Comparison of ENCODE assay signal across 10 cellular contexts in genomic region chr19:49554701-49555181, GRCh38. TPM values are rescaled to one million over a fixed set of nuclear protein-coding genes. Genes with fewer than 3 reads are reported as not detected.
DNase-seq lines count a peak whose midpoint lies in the region; ATAC-seq, FAIRE-seq and TF ChIP-seq lines count a peak whose summit lies in the region.
"Had no signal": no experiment of that assay in that cellular context is flagged by ENCODE, and none has a peak within 500 bp of the region (broad histone marks: within the 10 kb centered on the region; RNA-seq: fewer than 3 reads in every experiment).

No MANE protein-coding gene starts in this region.

- H2AFZ ChIP-seq in endothelial cell of umbilical vein (ENCODE audit: low read depth, low read length): peak overlapping the region; percentile 46

- no peaks in the 10 kb centered on the region for H4K20me1 ChIP-seq in endothelial cell of umbilical vein (replicated peaks; ENCODE audit: control insufficient read depth, extremely low read depth, insufficient read depth, low read length)

- no peaks in the 10 kb centered on the region for H3K9me1 ChIP-seq in endothelial cell of umbilical vein (replicated peaks; ENCODE audit: control insufficient read depth, extremely low read depth, insufficient read depth, low read length)

- no TSS peak for BruUV-seq in endothelial cell of umbilical vein (replicated peaks; lab: Mats Ljungman, UMichigan)

- WGBS in pancreas, 2 donors: 48 to 50% methylated on average over 17 of the region's 17 CpGs

- FAIRE-seq in endothelial cell of umbilical vein (lab: Jason Lieb, UNC): peak; percentile 99
- FAIRE-seq in pancreas (lab: Jason Lieb, UNC): no peak
- no peak for FAIRE-seq in GM12891 (lab: Jason Lieb, UNC)

- no peaks in the 10 kb centered on the region for H3K27me3 Mint-ChIP-seq in CD4-positive, alpha-beta memory T cell

- peak overlapping the region; percentile 89 to 99 (median 97) for H3K27ac Mint-ChIP-seq in CD4-positive, alpha-beta memory T cell

- H3K36me3 Mint-ChIP-seq in CD4-positive, alpha-beta memory T cell: peaks cover 38 to 47% of the 10 kb centered on the region in 2 donors

- peaks cover 40% of the 10 kb centered on the region for H3K36me3 ChIP-seq in CD4-positive, alpha-beta memory T cell (ENCODE audit: insufficient read depth, low read length)
- H3K36me3 ChIP-seq in endothelial cell of umbilical vein (ENCODE audit: control insufficient read depth in 2 of 2, extremely low read depth in 1 of 2, insufficient read depth in 2 of 2, low read length in 2 of 2) (peaks cover 15 to 28% of the 10 kb centered on the region in 2 experiments), pancreas (peaks cover 0 to 4% (median 0%) of the 10 kb centered on the region in 3 donors), WERI-Rb-1 (peaks cover 56% of the 10 kb centered on the region)

- no peak overlapping the region for H3K4me3 ChIP-seq in CD4-positive, alpha-beta memory T cell (ENCODE audit: low read length in 2 of 2)
- no peak overlapping the region for H3K4me3 ChIP-seq in endothelial cell of umbilical vein (replicated peaks in 1 of 3; ENCODE audit: insufficient read depth in 1 of 3, low read depth in 1 of 3, low read length in 3 of 3)
- peak overlapping the region in 1 of 4 donors; percentile 28 for H3K4me3 ChIP-seq in pancreas
- no peak overlapping the region for H3K4me3 ChIP-seq in WERI-Rb-1 (ENCODE audit: low read depth, low read length)

- H3K9me3 ChIP-seq in CD4-positive, alpha-beta memory T cell (ENCODE audit: control insufficient read depth in 1 of 2, low read length in 2 of 2): no peaks in the 10 kb centered on the region
- H3K9me3 ChIP-seq in endothelial cell of umbilical vein (replicated peaks; ENCODE audit: control insufficient read depth, insufficient read depth, low read length) (no peaks in the 10 kb centered on the region), pancreas (no peaks in the 10 kb centered on the region), WERI-Rb-1 (ENCODE audit: severe bottlenecking) (no peaks in the 10 kb centered on the region)

- no peak overlapping the region for H3K4me2 ChIP-seq in endothelial cell of umbilical vein (ENCODE audit: insufficient read depth, low read length)

- dilution Hi-C loops in endothelial cell of umbilical vein (cut with MboI; ENCODE audit: extremely low pct_ligation_motif_present, low sequenced_read_pairs): no loop called here

- CTCF ChIA-PET in CD4-positive, alpha-beta memory T cell (lab: Charles Lee; ENCODE audit: partially characterized antibody): interaction anchor here (1.0 to 10.1 kb wide), 4 partner anchors 9 to 79 kb away, joined by 4 to 299 read pairs (median 23); no protein-coding TSS in a partner anchor
- CTCF ChIA-PET in endothelial cell of umbilical vein (lab: Charles Lee): interaction anchor here (0.8 to 4.6 kb wide), 8 partner anchors 8 to 163 kb away, joined by 3 to 50 read pairs (median 3); no protein-coding TSS in a partner anchor

- intact Hi-C loops in CD4-positive, alpha-beta memory T cell (cut with micrococcal nuclease): no loop called here
- intact Hi-C loops in endothelial cell of umbilical vein (cut with micrococcal nuclease) (loop anchor here (1.0 to 2.0 kb wide), 2 partner anchors 16 to 122 kb away; no protein-coding TSS in a partner anchor), pancreas (cut with DNase I) (no loop called here)

- peaks cover 97% of the 10 kb centered on the region for H3K4me1 ChIP-seq in CD4-positive, alpha-beta memory T cell (ENCODE audit: insufficient read depth, low read length)
- peaks cover 22% of the 10 kb centered on the region for H3K4me1 ChIP-seq in endothelial cell of umbilical vein (ENCODE audit: control insufficient read depth, extremely low read depth, insufficient read depth, low read length)
- peaks cover 0 to 20% (median 10%) of the 10 kb centered on the region in 3 donors for H3K4me1 ChIP-seq in pancreas

- H3K4me1 Mint-ChIP-seq in CD4-positive, alpha-beta memory T cell: peaks cover 39 to 85% (median 58%) of the 10 kb centered on the region in 4 donors

- H3K9ac ChIP-seq in endothelial cell of umbilical vein (replicated peaks; ENCODE audit: extremely low read depth, insufficient read depth, low read length): peak overlapping the region; percentile 43

- POLR2A ChIA-PET in CD4-positive, alpha-beta memory T cell (lab: Charles Lee; ENCODE audit: partially characterized antibody): interaction anchor here (0.8 to 16.4 kb wide), 11 partner anchors 8 to 110 kb away, joined by 3 to 629 read pairs (median 6); partner anchors contain the start of genes BCL2L12, IRF3, NOSIP and PRR12
- POLR2A ChIA-PET in endothelial cell of umbilical vein (lab: Charles Lee): interaction anchor here (0.6 to 1.0 kb wide), 6 partner anchors 23 to 122 kb away, joined by 3 to 6 read pairs (median 4); partner anchors contain the start of gene NOSIP

- H3K27me3 ChIP-seq in CD4-positive, alpha-beta memory T cell (ENCODE audit: insufficient read depth, low read length): no peaks in the 10 kb centered on the region
- no peaks in the 10 kb centered on the region for H3K27me3 ChIP-seq in endothelial cell of umbilical vein (ENCODE audit: control insufficient read depth in 2 of 2, insufficient read depth in 2 of 2, low read length in 2 of 2)
- H3K27me3 ChIP-seq in pancreas: no peaks in the 10 kb centered on the region
- H3K27me3 ChIP-seq in WERI-Rb-1 (ENCODE audit: insufficient read depth, low read depth, severe bottlenecking): no peaks in the 10 kb centered on the region

- H3K4me3 Mint-ChIP-seq in CD4-positive, alpha-beta memory T cell: peak overlapping the region; percentile 68 to 86 (median 78)

- DNase-seq in CD4-positive, alpha-beta memory T cell: peak; percentile 50 to 60 (median 57)
- peak; percentile 62 to 69 for DNase-seq in activated CD4-positive, alpha-beta T cell treated with anti-CD3 and anti-CD28 coated beads, Interleukin-2, amount 50 U/mL, for 48 hours
- DNase-seq in endothelial cell of umbilical vein (ENCODE audit: low read depth, low spot score) (peak; percentile 94), pancreas (peak in 3 of 6 donors; percentile 32 to 51 (median 41)), WERI-Rb-1 (no peak), HK-2 (ENCODE audit: unreplicated experiment) (no peak), GM12891 (ENCODE audit: insufficient read length, low spot score) (no peak), iPS-NIHi11 (ENCODE audit: low spot score) (no peak)
- DNase-seq: Calu3 had no signal

- TF ChIP-seq CTCF in endothelial cell of umbilical vein (IDR thresholded peaks at IDR 0.05; ENCODE audit: extremely low read depth in 1 of 2, insufficient read depth in 1 of 2, low read depth in 1 of 2, low read length in 2 of 2) (no peak), pancreas (IDR thresholded peaks at IDR 0.05) (no peak), WERI-Rb-1 (IDR thresholded peaks at IDR 0.05; ENCODE audit: low read depth, low read length) (no peak)

- no peak for ATAC-seq in pancreas

- TF ChIP-seq POLR2A in endothelial cell of umbilical vein (IDR thresholded peaks at IDR 0.05; ENCODE audit: low read depth, low read length) (no peak), GM12891 (IDR thresholded peaks at IDR 0.05; ENCODE audit: low read depth, low read length) (no peak)

- H3K79me2 ChIP-seq in endothelial cell of umbilical vein (ENCODE audit: control insufficient read depth, insufficient read depth, low read length): no peaks in the 10 kb centered on the region

- peak overlapping the region; percentile 55 for H3K27ac ChIP-seq in CD4-positive, alpha-beta memory T cell (ENCODE audit: low read depth, low read length)
- H3K27ac ChIP-seq in endothelial cell of umbilical vein (ENCODE audit: insufficient read depth, low read depth, low read length): peak overlapping the region; percentile 89
- H3K27ac ChIP-seq in pancreas: peak overlapping the region; percentile 13 to 88 (median 68)
- no peak overlapping the region for H3K27ac ChIP-seq in WERI-Rb-1

- H3K9me3 Mint-ChIP-seq in CD4-positive, alpha-beta memory T cell: peaks cover 0 to 3% (median 0%) of the 10 kb centered on the region in 8 donors

RNA-seq across cellular contexts. Expression of gene NOSIP, which starts 25.6 kb away (rescaled TPM):
- 100 to 1,000 TPM; 177 to 191 TPM for total RNA-seq in CD4-positive, alpha-beta memory T cell
- 100 to 1,000 TPM; 650 to 674 TPM for polyA plus RNA-seq in CD4-positive, alpha-beta memory T cell
- total RNA-seq in endothelial cell of umbilical vein (77.5 and 79.8 TPM in 2 replicates), pancreas (10 to 100 TPM; 40.5 to 76.3 (median 52.1) TPM)
- polyA plus RNA-seq in endothelial cell of umbilical vein (128 and 199 TPM in 2 replicates), pancreas (100 to 1,000 TPM; 120 to 148 TPM)
- 127 and 148 TPM in 2 replicates for polyA plus RNA-seq in endothelial cell of umbilical vein (2011; cell fraction: cytosol; rRNA removed)
- 96.2 and 134 TPM in 2 replicates for polyA plus RNA-seq in endothelial cell of umbilical vein (2011; cell fraction: nucleus; rRNA removed)
- 106 and 132 TPM in 2 replicates for polyA plus RNA-seq in endothelial cell of umbilical vein (2012)
- 81.8 and 82.4 TPM in 2 replicates for polyA minus RNA-seq in endothelial cell of umbilical vein
- 70.6 TPM for polyA minus RNA-seq in endothelial cell of umbilical vein (2011; cell fraction: cytosol; rRNA and poly(A)+ RNA removed)
- polyA minus RNA-seq in endothelial cell of umbilical vein (2011; cell fraction: nucleus; rRNA and poly(A)+ RNA removed): 19.5 and 30.8 TPM in 2 replicates
- 49.2 TPM for polyA plus RNA-seq in GM12891 (2012; ENCODE audit: low read depth, missing spikeins)

RNA-seq across cellular contexts. Expression of gene PRRG2, which starts 26.4 kb away (rescaled TPM):
- total RNA-seq in CD4-positive, alpha-beta memory T cell: 1 to 10 TPM; 1.0 to 1.7 TPM
- under 1 TPM in 1 of 2 donors, not detected in 1; 0.34 TPM for polyA plus RNA-seq in CD4-positive, alpha-beta memory T cell
- total RNA-seq in endothelial cell of umbilical vein (1.5 and 2.6 TPM in 2 replicates), pancreas (1 to 10 TPM; 6.5 to 8.9 (median 8.3) TPM)
- polyA plus RNA-seq in endothelial cell of umbilical vein (2.9 and 3.0 TPM in 2 replicates), pancreas (10 to 100 TPM; 11.6 to 15.9 TPM)
- polyA plus RNA-seq in endothelial cell of umbilical vein (2011; cell fraction: cytosol; rRNA removed): 1.5 and 2.8 TPM in 2 replicates
- 1.3 and 2.4 TPM in 2 replicates for polyA plus RNA-seq in endothelial cell of umbilical vein (2011; cell fraction: nucleus; rRNA removed)
- 2.2 and 4.0 TPM in 2 replicates for polyA plus RNA-seq in endothelial cell of umbilical vein (2012)
- polyA minus RNA-seq in endothelial cell of umbilical vein: 0.62 and 2.1 TPM in 2 replicates
- 3.9 TPM for polyA minus RNA-seq in endothelial cell of umbilical vein (2011; cell fraction: cytosol; rRNA and poly(A)+ RNA removed)
- 1.0 and 2.4 TPM in 2 replicates for polyA minus RNA-seq in endothelial cell of umbilical vein (2011; cell fraction: nucleus; rRNA and poly(A)+ RNA removed)
- 1.1 TPM for polyA plus RNA-seq in GM12891 (2012; ENCODE audit: low read depth, missing spikeins)
- total RNA-seq: NCI-H460 had no signal

RNA-seq across cellular contexts. Expression of gene RCN3, which starts 26.9 kb away (rescaled TPM):
- total RNA-seq in CD4-positive, alpha-beta memory T cell: 1 to 10 TPM; 2.4 to 2.5 TPM
- 1 to 10 TPM; 1.2 to 1.5 TPM for polyA plus RNA-seq in CD4-positive, alpha-beta memory T cell
- total RNA-seq in endothelial cell of umbilical vein (94.4 and 96.1 TPM in 2 replicates), pancreas (10 to 100 TPM in 1 of 6 donors, 1 to 10 TPM in 5; 1.6 to 16.5 (median 4.8) TPM)
- polyA plus RNA-seq in endothelial cell of umbilical vein (52.7 and 68.3 TPM in 2 replicates), pancreas (10 to 100 TPM; 38.7 to 41.5 TPM)
- 33.7 and 37.1 TPM in 2 replicates for polyA plus RNA-seq in endothelial cell of umbilical vein (2011; cell fraction: cytosol; rRNA removed)
- 27.1 and 34.4 TPM in 2 replicates for polyA plus RNA-seq in endothelial cell of umbilical vein (2011; cell fraction: nucleus; rRNA removed)
- 73.5 and 116 TPM in 2 replicates for polyA plus RNA-seq in endothelial cell of umbilical vein (2012)
- polyA minus RNA-seq in endothelial cell of umbilical vein: 18.1 and 19.8 TPM in 2 replicates
- polyA minus RNA-seq in endothelial cell of umbilical vein (2011; cell fraction: cytosol; rRNA and poly(A)+ RNA removed): not detected
- polyA minus RNA-seq in endothelial cell of umbilical vein (2011; cell fraction: nucleus; rRNA and poly(A)+ RNA removed): 5.0 and 17.0 TPM in 2 replicates
- polyA plus RNA-seq in GM12891 (2012; ENCODE audit: low read depth, missing spikeins): 0.94 TPM

RNA-seq across cellular contexts. Expression of gene PRR12, which starts 36.2 kb away (rescaled TPM):
- 10 to 100 TPM; 64.6 to 65.1 TPM for total RNA-seq in CD4-positive, alpha-beta memory T cell
- polyA plus RNA-seq in CD4-positive, alpha-beta memory T cell: 1 to 10 TPM in 1 of 2 donors, not detected in 1; 1.2 TPM
- total RNA-seq in endothelial cell of umbilical vein (35.6 and 37.0 TPM in 2 replicates), pancreas (10 to 100 TPM in 3 of 6 donors, 1 to 10 TPM in 3; 8.3 to 17.7 (median 9.5) TPM)
- polyA plus RNA-seq in endothelial cell of umbilical vein (1.6 and 1.9 TPM in 2 replicates), pancreas (10 to 100 TPM; 14.0 to 18.9 TPM)
- 2.3 and 2.7 TPM in 2 replicates for polyA plus RNA-seq in endothelial cell of umbilical vein (2011; cell fraction: cytosol; rRNA removed)
- polyA plus RNA-seq in endothelial cell of umbilical vein (2011; cell fraction: nucleus; rRNA removed): 6.5 and 7.1 TPM in 2 replicates
- 9.6 and 15.0 TPM in 2 replicates for polyA plus RNA-seq in endothelial cell of umbilical vein (2012)
- 1.9 and 2.5 TPM in 2 replicates for polyA minus RNA-seq in endothelial cell of umbilical vein
- 7.4 TPM for polyA minus RNA-seq in endothelial cell of umbilical vein (2011; cell fraction: cytosol; rRNA and poly(A)+ RNA removed)
- 3.0 and 7.4 TPM in 2 replicates for polyA minus RNA-seq in endothelial cell of umbilical vein (2011; cell fraction: nucleus; rRNA and poly(A)+ RNA removed)
- 5.4 TPM for polyA plus RNA-seq in GM12891 (2012; ENCODE audit: low read depth, missing spikeins)

RNA-seq across cellular contexts. Expression of gene FCGRT, which starts 42.3 kb away (rescaled TPM):
- total RNA-seq in CD4-positive, alpha-beta memory T cell: 10 to 100 TPM; 21.9 to 25.8 TPM
- polyA plus RNA-seq in CD4-positive, alpha-beta memory T cell: 10 to 100 TPM; 40.2 to 42.5 TPM
- total RNA-seq in endothelial cell of umbilical vein: 98.2 and 134 TPM in 2 replicates
- polyA plus RNA-seq in endothelial cell of umbilical vein: 197 and 215 TPM in 2 replicates
- 103 and 152 TPM in 2 replicates for polyA plus RNA-seq in endothelial cell of umbilical vein (2011; cell fraction: cytosol; rRNA removed)
- 205 and 270 TPM in 2 replicates for polyA plus RNA-seq in endothelial cell of umbilical vein (2011; cell fraction: nucleus; rRNA removed)
- 107 and 161 TPM in 2 replicates for polyA plus RNA-seq in endothelial cell of umbilical vein (2012)
- polyA minus RNA-seq in endothelial cell of umbilical vein: 82.9 and 90.9 TPM in 2 replicates
- polyA minus RNA-seq in endothelial cell of umbilical vein (2011; cell fraction: cytosol; rRNA and poly(A)+ RNA removed): not detected
- polyA minus RNA-seq in endothelial cell of umbilical vein (2011; cell fraction: nucleus; rRNA and poly(A)+ RNA removed): 20.5 and 29.6 TPM in 2 replicates
- 100 to 1,000 TPM in 1 of 6 donors, 10 to 100 TPM in 5; 48.4 to 105 (median 66.3) TPM for total RNA-seq in pancreas
- 10 to 100 TPM; 74.5 to 87.8 TPM for polyA plus RNA-seq in pancreas
- polyA plus RNA-seq in GM12891 (2012; ENCODE audit: low read depth, missing spikeins): 1.4 TPM

Comparison
In these comparisons a context has a peak if more than half of its experiments do, and no peak if none do; other contexts are left out.
1. DNase-seq: peak in CD4-positive, alpha-beta memory T cell (5 of 5), activated CD4-positive, alpha-beta T cell treated with anti-CD3 and anti-CD28 coated beads, Interleukin-2, amount 50 U/mL, for 48 hours (2 of 2) and endothelial cell of umbilical vein (single experiment); none in WERI-Rb-1 (single experiment), HK-2 (single experiment), GM12891 (single experiment) and iPS-NIHi11 (single experiment).